Comparison of ENCODE assay signal across 25 cellular contexts in genomic region chr14:38910092-38910491, GRCh38.
DNase-seq lines count a peak whose midpoint lies in the region; ATAC-seq, FAIRE-seq and TF ChIP-seq lines count a peak whose summit lies in the region.
"Had no signal": no experiment of that assay in that cellular context is flagged by ENCODE, and none has a peak within 500 bp of the region (broad histone marks: within the 10 kb centered on the region; RNA-seq: fewer than 3 reads in every experiment).

No MANE protein-coding gene starts in this region.

- DNase-seq in H54 (ENCODE audit: insufficient read length, low spot score) (no peak), NCI-H2081 (lab: John Stamatoyannopoulos, UW) (no peak)
- DNase-seq in activated CD4-positive, CD25-positive, alpha-beta regulatory T cell treated with anti-CD3 and anti-CD28 coated beads, Interleukin-2, amount 50 U/mL, for 72 hours: no peak
- DNase-seq: activated CD4-positive, alpha-beta T cell treated with anti-CD3 and anti-CD28 coated beads for 36 hours; activated naive CD4-positive, alpha-beta T cell treated with anti-CD3 and anti-CD28 coated beads, Interleukin-2, amount 10 ng/mL, durations not matched to agents 7 days and 5 days; activated T-cell treated with anti-CD3 and anti-CD28 coated beads, Interleukin-2, amount 50 U/mL, for 48 hours; Caco-2; cerebellar nuclear complex; esophagus squamous epithelium; foreskin melanocyte; GDM1; HFFc6; IMR-90; NCI-H2171 treated with DMSO at 0.1 percent for 48 hours; NCI-H524; PC-9; stimulated activated naive CD8-positive, alpha-beta T cell treated with anti-CD3 and anti-CD28 coated beads, Interleukin-15, Interleukin-2, amounts not matched to agents 100 U/mL and 50 U/mL, for 24 hours; uterus had no signal

- FAIRE-seq in H54 (lab: Jason Lieb, UNC): no peak
- FAIRE-seq: endometrium had no signal

- peak; percentile 78 for ATAC-seq in GM18505 (IDR thresholded peaks at IDR 0.05; ENCODE audit: unreplicated experiment)
- peak; percentile 41 for ATAC-seq in GM19468 (IDR thresholded peaks at IDR 0.05; ENCODE audit: extremely low read depth, unreplicated experiment)
- peak; percentile 50 for ATAC-seq in HG02870 (IDR thresholded peaks at IDR 0.05; ENCODE audit: unreplicated experiment)
- ATAC-seq in HG03575 (IDR thresholded peaks at IDR 0.05; ENCODE audit: extremely low read depth, insufficient number of reproducible peaks, low FRiP score, unreplicated experiment): peak; percentile 71
- no peak for ATAC-seq in HG02970 (IDR thresholded peaks at IDR 0.05; ENCODE audit: low FRiP score, unreplicated experiment)
- ATAC-seq: activated CD4-positive, alpha-beta T cell treated with anti-CD3 and anti-CD28 coated beads for 36 hours; Right ventricle myocardium inferior; stimulated activated naive CD8-positive, alpha-beta T cell treated with anti-CD3 and anti-CD28 coated beads, Interleukin-15, Interleukin-2, amounts not matched to agents 100 U/mL and 50 U/mL, for 24 hours had no signal

- no peak for TF ChIP-seq POLR2A in GM18505 (IDR thresholded peaks at IDR 0.05; ENCODE audit: borderline replicate concordance, extremely low read depth, insufficient read depth, insufficient read length)
- no peak for TF ChIP-seq POLR2A in H54 (IDR thresholded peaks at IDR 0.05; ENCODE audit: low read depth, low read length)
